Comparison of ENCODE assay signal across 14 cellular contexts in the genomic region with DNA sequence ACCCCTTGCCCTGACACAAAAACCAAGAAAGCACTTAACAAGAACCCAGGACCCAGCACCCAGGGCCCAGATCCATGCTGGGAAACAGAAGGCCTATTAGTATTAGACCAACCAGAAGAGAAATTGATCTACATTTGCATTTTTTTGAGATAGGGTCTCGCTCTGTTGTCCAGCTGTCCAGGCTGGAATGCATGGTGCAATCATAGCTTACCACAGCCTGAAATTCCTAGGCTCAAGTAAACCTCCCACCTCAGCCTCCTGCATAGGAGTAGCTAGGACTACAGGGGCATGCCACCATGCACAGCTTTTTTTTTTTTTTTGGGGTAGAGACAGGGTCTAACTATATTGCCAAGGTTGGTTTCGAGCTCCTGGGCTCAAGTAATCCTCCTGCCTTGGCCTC. TPM values are rescaled to one million over a fixed set of nuclear protein-coding genes. Genes with fewer than 3 reads are reported as not detected.
DNase-seq lines count a peak whose midpoint lies in the region; ATAC-seq and TF ChIP-seq lines count a peak whose summit lies in the region.
"Had no signal": no experiment of that assay in that cellular context is flagged by ENCODE, and none has a peak within 500 bp of the region (broad histone marks: within the 10 kb centered on the region; RNA-seq: fewer than 3 reads in every experiment).

No MANE protein-coding gene starts in this region.

- H4K20me1 ChIP-seq in hepatocyte (ENCODE audit: insufficient read depth, poor library complexity, severe bottlenecking) = peaks cover 30% of the 10 kb centered on the region

- H3K36me3 Mint-ChIP-seq in T-helper 17 cell (ENCODE audit: low read depth) = peaks cover 2% of the 10 kb centered on the region

- 95 to 100% (median 98%) methylated on average over 2 of the region's 2 CpGs for WGBS in heart left ventricle, 4 donors
- 93% methylated on average over 2 of the region's 2 CpGs for WGBS in hepatocyte (ENCODE audit: low lambda C conversion rate, missing lambda C conversion rate)
- WGBS in stomach, 5 donors = 87 to 98% (median 98%) methylated on average over 2 of the region's 2 CpGs

- peak overlapping the region; percentile 77 for H3K4me3 Mint-ChIP-seq in T-helper 17 cell
- H3K4me3 Mint-ChIP-seq: WTC11 had no signal

- H3K4me3 ChIP-seq in heart left ventricle (no peak overlapping the region), hepatocyte (no peak overlapping the region), stomach (no peak overlapping the region)
- H3K4me3 ChIP-seq: SK-N-MC, thoracic aorta had no signal

- TF ChIP-seq EP300 in stomach (IDR thresholded peaks at IDR 0.05) = no peak

- H3K9me3 ChIP-seq in heart left ventricle (no peaks in the 10 kb centered on the region), T-helper 17 cell (ENCODE audit: control insufficient read depth, low read length, poor library complexity, severe bottlenecking) (no peaks in the 10 kb centered on the region), hepatocyte (ENCODE audit: low read depth) (no peaks in the 10 kb centered on the region), stomach (no peaks in the 10 kb centered on the region)
- H3K9me3 ChIP-seq: thoracic aorta had no signal

- ATAC-seq in heart left ventricle (no peak), Right ventricle myocardium superior (ENCODE audit: poor library complexity) (no peak), T-helper 17 cell (no peak), GM21786 (IDR thresholded peaks at IDR 0.05; ENCODE audit: unreplicated experiment) (no peak), esophagus mucosa (no peak)

- H3K27ac ChIP-seq in heart left ventricle = peak overlapping the region in 9 of 12 donors; percentile 20 to 93 (median 83)
- peak overlapping the region; percentile 22 for H3K27ac ChIP-seq in hepatocyte
- peak overlapping the region; percentile 31 to 91 (median 88) for H3K27ac ChIP-seq in stomach
- H3K27ac ChIP-seq: brain microvascular endothelial cell, SK-N-MC, thoracic aorta had no signal

- H3K4me2 ChIP-seq in hepatocyte = no peak overlapping the region

- no peak overlapping the region for H2AFZ ChIP-seq in hepatocyte
- H2AFZ ChIP-seq: parathyroid adenoma had no signal

- H3K4me1 Mint-ChIP-seq in T-helper 17 cell = peaks cover 84% of the 10 kb centered on the region

- H3K36me3 ChIP-seq in heart left ventricle (peaks cover 0 to 6% (median 0%) of the 10 kb centered on the region in 9 donors), hepatocyte (replicated peaks; ENCODE audit: insufficient read depth, low read depth) (no peaks in the 10 kb centered on the region), stomach (peaks cover 0 to 5% (median 0%) of the 10 kb centered on the region in 4 donors)
- H3K36me3 ChIP-seq: thoracic aorta had no signal

- DNase-seq in heart left ventricle (no peak), Right ventricle myocardium superior (no peak), T-helper 17 cell (no peak), hepatocyte (ENCODE audit: low spot score) (no peak), stomach (no peak), cerebellar cortex (ENCODE audit: low spot score) (no peak)
- DNase-seq: brain microvascular endothelial cell, MV-4-11 had no signal

- H3K4me1 ChIP-seq in heart left ventricle = peaks cover 22 to 98% (median 82%) of the 10 kb centered on the region in 12 donors
- H3K4me1 ChIP-seq in hepatocyte (ENCODE audit: insufficient read depth) = peaks cover 62% of the 10 kb centered on the region
- peaks cover 80 to 97% (median 92%) of the 10 kb centered on the region in 4 donors for H3K4me1 ChIP-seq in stomach

- no peaks in the 10 kb centered on the region for H3K27me3 ChIP-seq in heart left ventricle
- no peaks in the 10 kb centered on the region for H3K27me3 ChIP-seq in hepatocyte
- no peaks in the 10 kb centered on the region for H3K27me3 ChIP-seq in stomach
- H3K27me3 ChIP-seq: brain microvascular endothelial cell had no signal

- no peaks in the 10 kb centered on the region for H3K9me2 ChIP-seq in hepatocyte (replicated peaks; ENCODE audit: insufficient read depth)

- TF ChIP-seq POLR2A in heart left ventricle (IDR thresholded peaks at IDR 0.05) = no peak
- no peak for TF ChIP-seq POLR2A in stomach (IDR thresholded peaks at IDR 0.05)

- peaks cover 84% of the 10 kb centered on the region for H3K79me2 ChIP-seq in hepatocyte

- TF ChIP-seq CTCF in heart left ventricle (IDR thresholded peaks at IDR 0.05) (no peak), hepatocyte (IDR thresholded peaks at IDR 0.05; ENCODE audit: poor library complexity) (no peak), stomach (IDR thresholded peaks at IDR 0.05) (no peak)

- intact Hi-C loops in heart left ventricle (cut with DNase I) (no loop called here), Right ventricle myocardium superior (cut with DNase I) (no loop called here), stomach (cut with DNase I; ENCODE audit: low total_unique reads) (no loop called here)

- peak overlapping the region; percentile 100 for H3K27ac Mint-ChIP-seq in T-helper 17 cell
- H3K27ac Mint-ChIP-seq: WTC11 had no signal

- no peaks in the 10 kb centered on the region for H3K27me3 Mint-ChIP-seq in T-helper 17 cell

RNA-seq across cellular contexts. Expression of a gene that starts 26.4 kb away (rescaled TPM):
- total RNA-seq in heart left ventricle (10 to 100 TPM; 27.1 to 36.8 (median 33.3) TPM), Right ventricle myocardium superior (29.2 TPM), T-helper 17 cell (10 to 100 TPM; 67.6 to 75.8 TPM), hepatocyte (41.1 and 47.5 TPM in 2 replicates), stomach (10 to 100 TPM in 4 of 5 donors, 1 to 10 TPM in 1; 2.9 to 55.3 (median 38.4) TPM), esophagus mucosa (50.2 TPM)
- polyA plus RNA-seq in heart left ventricle (100 to 1,000 TPM in 1 of 2 donors, 10 to 100 TPM in 1; 83.5 to 120 TPM), hepatocyte (78.4 and 107 TPM in 2 replicates), stomach (10 to 100 TPM; 84.2 to 88.7 (median 84.5) TPM)

RNA-seq across cellular contexts. Expression of a gene that starts 29.3 kb away (rescaled TPM):
- total RNA-seq in heart left ventricle = 10 to 100 TPM in 6 of 9 donors, 1 to 10 TPM in 3; 8.1 to 41.1 (median 12.0) TPM
- polyA plus RNA-seq in heart left ventricle = 10 to 100 TPM; 16.3 to 45.7 TPM
- 11.7 TPM for total RNA-seq in Right ventricle myocardium superior
- total RNA-seq in T-helper 17 cell = 100 to 1,000 TPM; 285 to 303 TPM
- 23.6 and 38.6 TPM in 2 replicates for total RNA-seq in hepatocyte
- 42.2 and 58.5 TPM in 2 replicates for polyA plus RNA-seq in hepatocyte
- total RNA-seq in stomach = 100 to 1,000 TPM in 4 of 5 donors, 10 to 100 TPM in 1; 50.9 to 653 (median 247) TPM
- 100 to 1,000 TPM in 1 of 3 donors, 10 to 100 TPM in 2; 35.0 to 193 (median 49.2) TPM for polyA plus RNA-seq in stomach
- total RNA-seq in esophagus mucosa = 117 TPM

Comparison
In these comparisons a context has a peak if more than half of its experiments do, and no peak if none do; other contexts are left out.
1. H3K27ac ChIP-seq: peak in every context shown above with its lines; median percentile 88 in stomach; 83 in heart left ventricle; 22 in hepatocyte.